ENCODE assay signal across 1 cellular context in genomic region chr9:123343428-123344272, GRCh38.
TF ChIP-seq lines count a peak whose summit lies in the region.

No MANE protein-coding gene starts in this region.

TF ChIP-seq in K562, 482 proteins besides CTCF, POLR2A, EP300 and RAD21 (continued from another document and continues in another):
- TF ChIP-seq CGGBP1 (CRISPR knock-in tag; IDR thresholded peaks at IDR 0.05): no peak
- no peak for TF ChIP-seq ERF (CRISPR knock-in tag; IDR thresholded peaks at IDR 0.05)
- TF ChIP-seq ZNF518B (CRISPR knock-in tag; IDR thresholded peaks at IDR 0.05): no peak
- TF ChIP-seq DIDO1 (tag; IDR thresholded peaks at IDR 0.05; ENCODE audit: low read depth): no peak
- no peak for TF ChIP-seq ZBTB1 (CRISPR knock-in tag; IDR thresholded peaks at IDR 0.05; ENCODE audit: borderline replicate concordance, low read depth)
- no peak for TF ChIP-seq CREBBP (IDR thresholded peaks at IDR 0.05; ENCODE audit: low read depth, low read length)
- no peak for TF ChIP-seq TARDBP (IDR thresholded peaks at IDR 0.05)
- no peak for TF ChIP-seq HDAC8 (tag; IDR thresholded peaks at IDR 0.05)
- TF ChIP-seq PHF8 (IDR thresholded peaks at IDR 0.05; ENCODE audit: borderline replicate concordance, low read length): no peak; the same call in 1 of the 2 replicates
- TF ChIP-seq IRF9 (tag; IDR thresholded peaks at IDR 0.05): no peak
- no peak for TF ChIP-seq SREBF1 (IDR thresholded peaks at IDR 0.05; ENCODE audit: borderline replicate concordance, low read depth, low read length)
- peak in 1 of 2 experiments; percentile 65; a peak in 2 of 4 replicates for TF ChIP-seq MAZ (CRISPR knock-in tag; conservative IDR thresholded peaks at IDR 0.05 in 1 of 2, IDR thresholded peaks at IDR 0.05 in 1 of 2)
- TF ChIP-seq GATA2 (CRISPR knock-in tag; IDR thresholded peaks at IDR 0.05): no peak
- TF ChIP-seq SMAD1 (IDR thresholded peaks at IDR 0.05; ENCODE audit: low read depth, low read length, partially characterized antibody): no peak
- TF ChIP-seq COPS2 (conservative IDR thresholded peaks at IDR 0.05): no peak
- no peak for TF ChIP-seq MAFK (IDR thresholded peaks at IDR 0.05; ENCODE audit: low read length)
- no peak for TF ChIP-seq ZBTB9 (CRISPR knock-in tag; IDR thresholded peaks at IDR 0.05)
- TF ChIP-seq ESRRB (CRISPR knock-in tag; IDR thresholded peaks at IDR 0.05; ENCODE audit: borderline replicate concordance): no peak
- TF ChIP-seq ETS2 (tag; IDR thresholded peaks at IDR 0.05; ENCODE audit: borderline replicate concordance, poor library complexity, severe bottlenecking): no peak
- no peak for TF ChIP-seq ADNP (tag; IDR thresholded peaks at IDR 0.05)
- TF ChIP-seq RUNX1 (IDR thresholded peaks at IDR 0.05; ENCODE audit: low read depth): no peak
- peak in 1 of 2 experiments; percentile 61; a peak in 2 of 4 replicates for TF ChIP-seq TEAD1 (CRISPR knock-in tag; IDR thresholded peaks at IDR 0.05)
- TF ChIP-seq ELF4 (CRISPR knock-in tag; IDR thresholded peaks at IDR 0.05): no peak
- TF ChIP-seq SMAD4 (CRISPR knock-in tag; conservative IDR thresholded peaks at IDR 0.05): peak; percentile 66; the same call in 1 of the 2 replicates
- no peak for TF ChIP-seq ZNF23 (CRISPR knock-in tag; IDR thresholded peaks at IDR 0.05)
- TF ChIP-seq CREB1 (IDR thresholded peaks at IDR 0.05): no peak
- no peak for TF ChIP-seq CREB1 (CRISPR knock-in tag; IDR thresholded peaks at IDR 0.05)
- no peak for TF ChIP-seq SIN3B (IDR thresholded peaks at IDR 0.05; ENCODE audit: low read depth)
- TF ChIP-seq U2AF2 (optimal IDR thresholded peaks at IDR 0.05; ENCODE audit: low read depth, low read length): no peak
- TF ChIP-seq GATAD2B (IDR thresholded peaks at IDR 0.05; ENCODE audit: borderline replicate concordance): no peak
- no peak for TF ChIP-seq MGA (IDR thresholded peaks at IDR 0.05)
- TF ChIP-seq CBX3 (IDR thresholded peaks at IDR 0.05; ENCODE audit: borderline replicate concordance in 1 of 2, low read length in 2 of 2): no peak; a peak in 1 of 3 replicates
- no peak for TF ChIP-seq SRSF3 (IDR thresholded peaks at IDR 0.05; ENCODE audit: insufficient read depth, low read length)
- no peak for TF ChIP-seq MTA1 (IDR thresholded peaks at IDR 0.05; ENCODE audit: borderline replicate concordance)
- 0 out of 2 replicates have a peak, but pooled peaks have one; percentile 14 for TF ChIP-seq TCF3 (CRISPR knock-in tag; IDR thresholded peaks at IDR 0.05)
- TF ChIP-seq CREB3 (tag; conservative IDR thresholded peaks at IDR 0.05; ENCODE audit: low read depth): no peak; the same call in 1 of the 2 replicates
- TF ChIP-seq ZBTB11 (CRISPR knock-in tag; IDR thresholded peaks at IDR 0.05): peak in 1 of 3 experiments; percentile 45; a peak in 1 of 6 replicates
- TF ChIP-seq NFE2L1 (tag; IDR thresholded peaks at IDR 0.05; ENCODE audit: borderline replicate concordance, low read depth): no peak
- no peak for TF ChIP-seq TEAD2 (tag; IDR thresholded peaks at IDR 0.05)
- TF ChIP-seq ZC3H8 (IDR thresholded peaks at IDR 0.05): no peak
- no peak; the same call in 1 of the 2 replicates for TF ChIP-seq TOE1 (IDR thresholded peaks at IDR 0.05; ENCODE audit: borderline replicate concordance)
- no peak for TF ChIP-seq TOE1 (CRISPR knock-in tag; IDR thresholded peaks at IDR 0.05; ENCODE audit: borderline replicate concordance, low read depth)
- no peak for TF ChIP-seq ARID1B (IDR thresholded peaks at IDR 0.05)
